ENCODE assay signal across 19 cellular contexts in genomic region chr13:99709134-99709533, GRCh38.
DNase-seq lines count a peak whose midpoint lies in the region; ATAC-seq and TF ChIP-seq lines count a peak whose summit lies in the region.
"Had no signal": no experiment of that assay in that cellular context is flagged by ENCODE, and none has a peak within 500 bp of the region (broad histone marks: within the 10 kb centered on the region; RNA-seq: fewer than 3 reads in every experiment).

No MANE protein-coding gene starts in this region.

- WGBS in ectodermal cell, 2 experiments = 46 to 58% methylated on average over 4 of the region's 4 CpGs

- no peaks in the 10 kb centered on the region for H3K36me3 ChIP-seq in HUES48 (ENCODE audit: control insufficient read depth, insufficient read depth, low read length)
- H3K36me3 ChIP-seq in ectodermal cell (ENCODE audit: control insufficient read depth, insufficient read depth, low read length) = no peaks in the 10 kb centered on the region
- no peaks in the 10 kb centered on the region for H3K36me3 ChIP-seq in right atrium auricular region
- H3K36me3 ChIP-seq: Peyer's patch had no signal

- H3K4me3 Mint-ChIP-seq in activated T-cell treated with anti-CD3 and anti-CD28 coated beads, Interleukin-2, amount 50 U/mL, for 72 hours = no peak overlapping the region

- H3K4me1 ChIP-seq in HUES48 (ENCODE audit: control insufficient read depth, insufficient read depth, low read length) (peaks cover 20% of the 10 kb centered on the region), ectodermal cell (ENCODE audit: control insufficient read depth, insufficient read depth, low read length) (peaks cover 9% of the 10 kb centered on the region), right atrium auricular region (no peaks in the 10 kb centered on the region)

- TF ChIP-seq CTCF in right atrium auricular region (IDR thresholded peaks at IDR 0.05) = no peak

- peak; percentile 31 for DNase-seq in medulla oblongata (ENCODE audit: extremely low spot score)
- DNase-seq in pons (ENCODE audit: low spot score) = peak; percentile 26
- DNase-seq in NCI-H1694 treated with DMSO at 0.1 percent for 48 hours (lab: John Stamatoyannopoulos, UW) = no peak
- no peak for DNase-seq in right atrium auricular region (ENCODE audit: low spot score)
- DNase-seq in activated T-cell treated with anti-CD3 and anti-CD28 coated beads, Interleukin-2, amount 50 U/mL, for 72 hours = no peak
- DNase-seq: ACHN, GDM1, KBM-7, MV-4-11, NCI-H1417, NCI-H187 treated with DMSO at 0.1 percent for 48 hours, NCI-H345, NCI-H524 treated with DMSO at 0.1 percent for 48 hours, Peyer's patch had no signal

- H3K9me3 ChIP-seq in HUES48 (ENCODE audit: control insufficient read depth, insufficient read depth, low read length) = no peaks in the 10 kb centered on the region
- no peaks in the 10 kb centered on the region for H3K9me3 ChIP-seq in ectodermal cell (ENCODE audit: control insufficient read depth, low read length)
- no peaks in the 10 kb centered on the region for H3K9me3 ChIP-seq in right atrium auricular region
- H3K9me3 ChIP-seq: Peyer's patch had no signal

- H3K4me3 ChIP-seq in HUES48 (ENCODE audit: low read depth, low read length) = no peak overlapping the region
- H3K4me3 ChIP-seq in ectodermal cell (ENCODE audit: insufficient read depth, low read depth, low read length) = no peak overlapping the region
- H3K4me3 ChIP-seq in right atrium auricular region = no peak overlapping the region
- H3K4me3 ChIP-seq: Peyer's patch had no signal

- H3K27me3 Mint-ChIP-seq in activated T-cell treated with anti-CD3 and anti-CD28 coated beads, Interleukin-2, amount 50 U/mL, for 72 hours (ENCODE audit: low read depth) = no peaks in the 10 kb centered on the region

- H3K27ac ChIP-seq in HUES48 (ENCODE audit: low read depth, low read length) = peak overlapping the region; percentile 49
- H3K27ac ChIP-seq in ectodermal cell (ENCODE audit: insufficient read depth, low read depth, low read length, poor library complexity, severe bottlenecking) = peak overlapping the region; percentile 71
- H3K27ac ChIP-seq in right atrium auricular region = no peak overlapping the region
- H3K27ac ChIP-seq: C4-2B, Peyer's patch had no signal

- H3K9ac ChIP-seq in HUES48 (ENCODE audit: low read depth, low read length) = no peak overlapping the region; the same call in 1 of the 2 replicates

- peaks cover 0 to 1% of the 10 kb centered on the region in 2 donors for H3K9me3 Mint-ChIP-seq in activated T-cell treated with anti-CD3 and anti-CD28 coated beads, Interleukin-2, amount 50 U/mL, for 72 hours

- ATAC-seq in GM21381 (IDR thresholded peaks at IDR 0.05; ENCODE audit: unreplicated experiment) = no peak
- ATAC-seq in activated T-cell treated with anti-CD3 and anti-CD28 coated beads, Interleukin-2, amount 50 U/mL, for 72 hours (replicated peaks in 1 of 2) = no peak
- ATAC-seq: Right ventricle myocardium inferior had no signal

- H3K36me3 Mint-ChIP-seq in activated T-cell treated with anti-CD3 and anti-CD28 coated beads, Interleukin-2, amount 50 U/mL, for 72 hours (ENCODE audit: insufficient read depth in 2 of 2) = no peaks in the 10 kb centered on the region

- H3K27me3 ChIP-seq in HUES48 (ENCODE audit: control insufficient read depth, insufficient read depth, low read length) = no peaks in the 10 kb centered on the region
- H3K27me3 ChIP-seq in ectodermal cell (ENCODE audit: control insufficient read depth, insufficient read depth, low read length, poor library complexity, severe bottlenecking) = no peaks in the 10 kb centered on the region
- H3K27me3 ChIP-seq in right atrium auricular region = no peaks in the 10 kb centered on the region
- H3K27me3 ChIP-seq: Peyer's patch had no signal

- no peaks in the 10 kb centered on the region for H3K4me1 Mint-ChIP-seq in activated T-cell treated with anti-CD3 and anti-CD28 coated beads, Interleukin-2, amount 50 U/mL, for 72 hours (ENCODE audit: low read depth)

- no peak overlapping the region for H3K27ac Mint-ChIP-seq in activated T-cell treated with anti-CD3 and anti-CD28 coated beads, Interleukin-2, amount 50 U/mL, for 72 hours

Comparison
In these comparisons a context has a peak if more than half of its experiments do, and no peak if none do; other contexts are left out.
1. H3K27ac ChIP-seq: peak in HUES48 (single experiment) and ectodermal cell (single experiment); none in right atrium auricular region (0 of 2).
2. DNase-seq: peak in medulla oblongata (single experiment) and pons (single experiment); none in NCI-H1694 treated with DMSO at 0.1 percent for 48 hours (single experiment), right atrium auricular region (single experiment) and activated T-cell treated with anti-CD3 and anti-CD28 coated beads, Interleukin-2, amount 50 U/mL, for 72 hours (0 of 2).